Comparison of ENCODE assay signal across 8 cellular contexts in genomic region chr17:21019976-21020575, GRCh38. TPM values are rescaled to one million over a fixed set of nuclear protein-coding genes. Genes with fewer than 3 reads are reported as not detected.
DNase-seq lines count a peak whose midpoint lies in the region; ATAC-seq and TF ChIP-seq lines count a peak whose summit lies in the region.

No MANE protein-coding gene starts in this region.

- no peaks in the 10 kb centered on the region for H3K27me3 Mint-ChIP-seq in stimulated activated naive B cell treated with anti-CD40 and anti-IgM and Interleukin-4, amounts not matched to agents 10 μg/mL and 1 μg/mL and 100 μg/mL, for 72 hours

- H3K36me3 ChIP-seq in left ventricle myocardium inferior: peaks cover 85% of the 10 kb centered on the region

- H3K4me3 Mint-ChIP-seq in stimulated activated naive B cell treated with anti-CD40 and anti-IgM and Interleukin-4, amounts not matched to agents 10 μg/mL and 1 μg/mL and 100 μg/mL, for 72 hours: peak overlapping the region in 1 of 2 donors; percentile 39

- peak; percentile 88 to 90 for ATAC-seq in stimulated activated naive B cell treated with anti-CD40 and anti-IgM and Interleukin-4, amounts not matched to agents 10 μg/mL and 1 μg/mL and 100 μg/mL, for 72 hours (replicated peaks)
- ATAC-seq in HG03196 (IDR thresholded peaks at IDR 0.05; ENCODE audit: unreplicated experiment): no peak

- H3K9me3 ChIP-seq in left ventricle myocardium inferior (replicated peaks): no peaks in the 10 kb centered on the region

- H3K27ac Mint-ChIP-seq in stimulated activated naive B cell treated with anti-CD40 and anti-IgM and Interleukin-4, amounts not matched to agents 10 μg/mL and 1 μg/mL and 100 μg/mL, for 72 hours: peak overlapping the region; percentile 81

- H3K27me3 ChIP-seq in left ventricle myocardium inferior (ENCODE audit: low read depth): no peaks in the 10 kb centered on the region

- peaks cover 37 to 51% of the 10 kb centered on the region in 2 donors for H3K4me1 Mint-ChIP-seq in stimulated activated naive B cell treated with anti-CD40 and anti-IgM and Interleukin-4, amounts not matched to agents 10 μg/mL and 1 μg/mL and 100 μg/mL, for 72 hours

- H3K36me3 Mint-ChIP-seq in stimulated activated naive B cell treated with anti-CD40 and anti-IgM and Interleukin-4, amounts not matched to agents 10 μg/mL and 1 μg/mL and 100 μg/mL, for 72 hours: peaks cover 47 to 69% of the 10 kb centered on the region in 2 donors

- peaks cover 65% of the 10 kb centered on the region for H3K4me1 ChIP-seq in left ventricle myocardium inferior

- peak; percentile 48 for TF ChIP-seq CTCF in LNCaP clone FGC (IDR thresholded peaks at IDR 0.05; ENCODE audit: control insufficient read depth, extremely low read depth, insufficient read depth)
- TF ChIP-seq CTCF in left ventricle myocardium inferior (IDR thresholded peaks at IDR 0.05; ENCODE audit: borderline replicate concordance): peak; percentile 50

- intact Hi-C loops in left ventricle myocardium inferior (cut with micrococcal nuclease): no loop called here

- H3K27ac ChIP-seq in left ventricle myocardium inferior (replicated peaks): peak overlapping the region; percentile 17

- H3K9me3 Mint-ChIP-seq in stimulated activated naive B cell treated with anti-CD40 and anti-IgM and Interleukin-4, amounts not matched to agents 10 μg/mL and 1 μg/mL and 100 μg/mL, for 72 hours: no peaks in the 10 kb centered on the region

- peak; percentile 63 for DNase-seq in DMS53 (lab: John Stamatoyannopoulos, UW)
- no peak for DNase-seq in DMS53 treated with DMSO at 0.1 percent for 48 hours (lab: John Stamatoyannopoulos, UW; ENCODE audit: unreplicated experiment)
- DNase-seq in LNCaP clone FGC (ENCODE audit: low read depth): no peak
- DNase-seq in activated T-cell treated with anti-CD3 and anti-CD28 coated beads, Interleukin-2, amount 50 U/mL, for 48 hours: peak; percentile 39 to 51
- DNase-seq in left ventricle myocardium inferior: peak; percentile 44
- DNase-seq in stimulated activated naive B cell treated with anti-CD40 and anti-IgM and Interleukin-4, amounts not matched to agents 10 μg/mL and 1 μg/mL and 100 μg/mL, for 72 hours: no peak
- no peak for DNase-seq in SW 1271 (lab: John Stamatoyannopoulos, UW)

- H3K4me3 ChIP-seq in LNCaP clone FGC (ENCODE audit: low read depth, low read length): no peak overlapping the region
- no peak overlapping the region for H3K4me3 ChIP-seq in left ventricle myocardium inferior

RNA-seq across cellular contexts. Expression of gene USP22, which starts 22.7 kb away (rescaled TPM):
- 159 TPM for total RNA-seq in left ventricle myocardium inferior

Comparison
In these comparisons a context has a peak if more than half of its experiments do, and no peak if none do; other contexts are left out.
1. DNase-seq: peak in DMS53 (single experiment), activated T-cell treated with anti-CD3 and anti-CD28 coated beads, Interleukin-2, amount 50 U/mL, for 48 hours (2 of 2) and left ventricle myocardium inferior (single experiment); none in DMS53 treated with DMSO at 0.1 percent for 48 hours (single experiment), LNCaP clone FGC (single experiment), stimulated activated naive B cell treated with anti-CD40 and anti-IgM and Interleukin-4, amounts not matched to agents 10 μg/mL and 1 μg/mL and 100 μg/mL, for 72 hours (single experiment) and SW 1271 (0 of 2).